ENCODE assay signal across 10 cellular contexts in genomic region chr5:68274847-68275700, GRCh38. TPM values are rescaled to one million over a fixed set of nuclear protein-coding genes. Genes with fewer than 3 reads are reported as not detected.
DNase-seq lines count a peak whose midpoint lies in the region; ATAC-seq and TF ChIP-seq lines count a peak whose summit lies in the region.
"Had no signal": no experiment of that assay in that cellular context is flagged by ENCODE, and none has a peak within 500 bp of the region (broad histone marks: within the 10 kb centered on the region; RNA-seq: fewer than 3 reads in every experiment).

No MANE protein-coding gene starts in this region.

- no peaks in the 10 kb centered on the region for H3K27me3 Mint-ChIP-seq in activated CD4-positive, alpha-beta T cell treated with anti-CD3 and anti-CD28 coated beads, Interleukin-2, amount 10 ng/mL, durations not matched to agents 24 days and 14 days
- H3K27me3 Mint-ChIP-seq in activated T-helper 1 cell treated with anti-CD3 and anti-CD28 coated beads, Interleukin-12 subunit alpha, Interleukin-12 subunit beta, Interleukin-2, Interleukin-4 antibody, amounts not matched to agents 30 ng/mL and 10 ng/mL and 1 ng/mL, durations not matched to agents 14 hours and 24 hours and 36 hours (ENCODE audit: insufficient read depth), result no peaks in the 10 kb centered on the region
- H3K27me3 Mint-ChIP-seq in stimulated activated memory B cell treated with anti-CD40 and anti-IgM and Interleukin-4, amounts not matched to agents 10 μg/mL and 1 μg/mL and 100 μg/mL, for 72 hours, result no peaks in the 10 kb centered on the region
- no peaks in the 10 kb centered on the region for H3K27me3 Mint-ChIP-seq in glutamatergic neuron (ENCODE audit: unreplicated experiment)

- peaks cover 45% of the 10 kb centered on the region for H3K36me3 Mint-ChIP-seq in activated CD4-positive, alpha-beta T cell treated with anti-CD3 and anti-CD28 coated beads, Interleukin-2, amount 10 ng/mL, durations not matched to agents 24 days and 14 days (ENCODE audit: low read depth)
- peaks cover 46% of the 10 kb centered on the region for H3K36me3 Mint-ChIP-seq in activated T-helper 1 cell treated with anti-CD3 and anti-CD28 coated beads, Interleukin-12 subunit alpha, Interleukin-12 subunit beta, Interleukin-2, Interleukin-4 antibody, amounts not matched to agents 30 ng/mL and 10 ng/mL and 1 ng/mL, durations not matched to agents 14 hours and 24 hours and 36 hours (ENCODE audit: low read depth)
- H3K36me3 Mint-ChIP-seq in stimulated activated memory B cell treated with anti-CD40 and anti-IgM and Interleukin-4, amounts not matched to agents 10 μg/mL and 1 μg/mL and 100 μg/mL, for 72 hours, result peaks cover 49% of the 10 kb centered on the region
- peaks cover 8% of the 10 kb centered on the region for H3K36me3 Mint-ChIP-seq in glutamatergic neuron (ENCODE audit: unreplicated experiment)

- ATAC-seq in HG02759 (IDR thresholded peaks at IDR 0.05; ENCODE audit: unreplicated experiment), result peak; percentile 56
- ATAC-seq in stimulated activated memory B cell treated with anti-CD40 and anti-IgM and Interleukin-4, amounts not matched to agents 10 μg/mL and 1 μg/mL and 100 μg/mL, for 72 hours, result no peak
- ATAC-seq: A549 had no signal

- intact Hi-C loops in activated CD4-positive, alpha-beta T cell treated with anti-CD3 and anti-CD28 coated beads, Interleukin-2, amount 10 ng/mL, durations not matched to agents 24 days and 14 days (cut with micrococcal nuclease), result loop anchor here (1.0 to 10.0 kb wide), 5 partner anchors 58 to 1270 kb away; no protein-coding TSS in a partner anchor
- intact Hi-C loops in activated T-helper 1 cell treated with anti-CD3 and anti-CD28 coated beads, Interleukin-12 subunit alpha, Interleukin-12 subunit beta, Interleukin-2, Interleukin-4 antibody, amounts not matched to agents 30 ng/mL and 10 ng/mL and 1 ng/mL, durations not matched to agents 14 hours and 24 hours and 36 hours (cut with micrococcal nuclease), result loop anchor here (1.0 to 5.0 kb wide), 5 partner anchors 14 to 1028 kb away; partner anchors contain the start of gene PIK3R1

- peaks cover 64% of the 10 kb centered on the region for H3K4me1 Mint-ChIP-seq in activated CD4-positive, alpha-beta T cell treated with anti-CD3 and anti-CD28 coated beads, Interleukin-2, amount 10 ng/mL, durations not matched to agents 24 days and 14 days
- H3K4me1 Mint-ChIP-seq in activated T-helper 1 cell treated with anti-CD3 and anti-CD28 coated beads, Interleukin-12 subunit alpha, Interleukin-12 subunit beta, Interleukin-2, Interleukin-4 antibody, amounts not matched to agents 30 ng/mL and 10 ng/mL and 1 ng/mL, durations not matched to agents 14 hours and 24 hours and 36 hours (ENCODE audit: low read depth), result peaks cover 72% of the 10 kb centered on the region
- peaks cover 28% of the 10 kb centered on the region for H3K4me1 Mint-ChIP-seq in stimulated activated memory B cell treated with anti-CD40 and anti-IgM and Interleukin-4, amounts not matched to agents 10 μg/mL and 1 μg/mL and 100 μg/mL, for 72 hours
- H3K4me1 Mint-ChIP-seq in glutamatergic neuron (ENCODE audit: low read depth, unreplicated experiment), result peaks cover 31% of the 10 kb centered on the region

- peak overlapping the region; percentile 90 for H3K27ac Mint-ChIP-seq in activated CD4-positive, alpha-beta T cell treated with anti-CD3 and anti-CD28 coated beads, Interleukin-2, amount 10 ng/mL, durations not matched to agents 24 days and 14 days
- peak overlapping the region; percentile 93 for H3K27ac Mint-ChIP-seq in activated T-helper 1 cell treated with anti-CD3 and anti-CD28 coated beads, Interleukin-12 subunit alpha, Interleukin-12 subunit beta, Interleukin-2, Interleukin-4 antibody, amounts not matched to agents 30 ng/mL and 10 ng/mL and 1 ng/mL, durations not matched to agents 14 hours and 24 hours and 36 hours
- H3K27ac Mint-ChIP-seq in stimulated activated memory B cell treated with anti-CD40 and anti-IgM and Interleukin-4, amounts not matched to agents 10 μg/mL and 1 μg/mL and 100 μg/mL, for 72 hours, result peak overlapping the region; percentile 90
- H3K27ac Mint-ChIP-seq in glutamatergic neuron (ENCODE audit: unreplicated experiment), result no peak overlapping the region

- in situ Hi-C loops in GM13977 (cut with MboI; ENCODE audit: low pct_unique_long_range_greater_than_20kb, low sequenced_read_pairs, unreplicated experiment), result loop anchor here (25.0 kb wide), 3 partner anchors 437 to 1288 kb away; no protein-coding TSS in a partner anchor

- TF ChIP-seq CTCF in glutamatergic neuron (IDR thresholded peaks at IDR 0.05; ENCODE audit: partially characterized antibody, unreplicated experiment), result no peak
- no peak for TF ChIP-seq CTCF in GM13977 (IDR thresholded peaks at IDR 0.05; ENCODE audit: extremely low read depth, insufficient read depth, missing control alignments)

- DNase-seq in activated CD4-positive, alpha-beta T cell treated with anti-CD3 and anti-CD28 coated beads, Interleukin-2, amount 10 ng/mL, durations not matched to agents 24 days and 14 days, result peak; percentile 57
- DNase-seq in activated CD4-positive, alpha-beta T cell treated with anti-CD3 and anti-CD28 coated beads for 4 hours, result no peak
- DNase-seq in activated T-helper 1 cell treated with anti-CD3 and anti-CD28 coated beads, Interleukin-12 subunit alpha, Interleukin-12 subunit beta, Interleukin-2, Interleukin-4 antibody, amounts not matched to agents 30 ng/mL and 10 ng/mL and 1 ng/mL, durations not matched to agents 14 hours and 24 hours and 36 hours (ENCODE audit: low spot score), result no peak
- DNase-seq in HT-29 (ENCODE audit: low spot score) (no peak), glutamatergic neuron (no peak), GM13977 (ENCODE audit: low spot score) (no peak)
- DNase-seq: NK-92 treated with Interleukin-12 subunit alpha and Interleukin-12 subunit beta, amount 100 ng/mL, for 24 hours had no signal

- H3K4me3 Mint-ChIP-seq in activated CD4-positive, alpha-beta T cell treated with anti-CD3 and anti-CD28 coated beads, Interleukin-2, amount 10 ng/mL, durations not matched to agents 24 days and 14 days, result peak overlapping the region; percentile 69
- H3K4me3 Mint-ChIP-seq in activated T-helper 1 cell treated with anti-CD3 and anti-CD28 coated beads, Interleukin-12 subunit alpha, Interleukin-12 subunit beta, Interleukin-2, Interleukin-4 antibody, amounts not matched to agents 30 ng/mL and 10 ng/mL and 1 ng/mL, durations not matched to agents 14 hours and 24 hours and 36 hours, result peak overlapping the region; percentile 75
- H3K4me3 Mint-ChIP-seq in stimulated activated memory B cell treated with anti-CD40 and anti-IgM and Interleukin-4, amounts not matched to agents 10 μg/mL and 1 μg/mL and 100 μg/mL, for 72 hours, result peak overlapping the region; percentile 29
- no peak overlapping the region for H3K4me3 Mint-ChIP-seq in glutamatergic neuron (ENCODE audit: unreplicated experiment)

- H3K9me3 Mint-ChIP-seq in activated CD4-positive, alpha-beta T cell treated with anti-CD3 and anti-CD28 coated beads, Interleukin-2, amount 10 ng/mL, durations not matched to agents 24 days and 14 days, result no peaks in the 10 kb centered on the region
- H3K9me3 Mint-ChIP-seq in activated T-helper 1 cell treated with anti-CD3 and anti-CD28 coated beads, Interleukin-12 subunit alpha, Interleukin-12 subunit beta, Interleukin-2, Interleukin-4 antibody, amounts not matched to agents 30 ng/mL and 10 ng/mL and 1 ng/mL, durations not matched to agents 14 hours and 24 hours and 36 hours, result no peaks in the 10 kb centered on the region
- H3K9me3 Mint-ChIP-seq in stimulated activated memory B cell treated with anti-CD40 and anti-IgM and Interleukin-4, amounts not matched to agents 10 μg/mL and 1 μg/mL and 100 μg/mL, for 72 hours, result no peaks in the 10 kb centered on the region
- H3K9me3 Mint-ChIP-seq in glutamatergic neuron (ENCODE audit: unreplicated experiment), result peaks cover 3% of the 10 kb centered on the region

RNA-seq across cellular contexts. Expression of gene PIK3R1, which starts 59.5 kb away (rescaled TPM):
- 35.2 and 38.6 TPM in 2 replicates for total RNA-seq in activated CD4-positive, alpha-beta T cell treated with anti-CD3 and anti-CD28 coated beads, Interleukin-2, amount 10 ng/mL, durations not matched to agents 24 days and 14 days
- 43.3 and 46.2 TPM in 2 replicates for total RNA-seq in activated T-helper 1 cell treated with anti-CD3 and anti-CD28 coated beads, Interleukin-12 subunit alpha, Interleukin-12 subunit beta, Interleukin-2, Interleukin-4 antibody, amounts not matched to agents 30 ng/mL and 10 ng/mL and 1 ng/mL, durations not matched to agents 14 hours and 24 hours and 36 hours
- 31.3 and 33.4 TPM in 2 replicates for total RNA-seq in HT-29 (2014; rRNA removed; shearing (Covaris generic))
- 49.4 TPM for total RNA-seq in glutamatergic neuron (ENCODE audit: unreplicated experiment)
